21 cellular contexts compared by ENCODE assay signal in the genomic region with DNA sequence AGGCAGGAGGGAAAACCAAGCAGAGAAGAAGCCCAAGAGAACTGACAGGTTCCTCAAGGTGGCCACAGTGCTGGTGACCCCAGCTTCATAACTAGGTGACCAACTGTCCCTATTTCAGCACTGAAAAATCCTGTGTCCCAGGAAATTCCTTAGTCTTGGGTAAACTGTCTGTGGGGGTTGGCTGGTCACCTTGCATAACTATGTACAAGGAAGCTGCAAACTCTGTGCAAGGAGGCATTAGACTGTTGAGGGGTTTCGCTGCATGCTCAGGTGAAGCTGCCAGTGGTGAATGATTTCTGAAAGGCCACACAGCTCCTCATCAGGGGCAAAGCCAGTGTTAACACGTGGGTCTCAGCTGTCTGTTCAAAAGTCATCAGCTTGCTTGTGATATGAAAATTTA.
"Had no signal": no experiment of that assay in that cellular context is flagged by ENCODE, and none has a peak within 500 bp of the region (broad histone marks: within the 10 kb centered on the region; RNA-seq: fewer than 3 reads in every experiment).

No MANE protein-coding gene starts in this region.

- H3K9me3 Mint-ChIP-seq: type B pancreatic cell had no signal

- H3K27me3 Mint-ChIP-seq: naive thymus-derived CD4-positive, alpha-beta T cell; type B pancreatic cell had no signal

- H3K4me3 ChIP-seq: dorsolateral prefrontal cortex, heart right ventricle, psoas muscle, skin epidermis, stomach, thoracic aorta, uterus had no signal

- H3K9me3 ChIP-seq: heart right ventricle, psoas muscle, stomach, thoracic aorta, uterus had no signal

- H3K4me3 Mint-ChIP-seq: naive thymus-derived CD4-positive, alpha-beta T cell; nephron progenitor cell; type B pancreatic cell had no signal

- H3K36me3 ChIP-seq: stomach, uterus had no signal

- ATAC-seq: esophagus mucosa; heart right ventricle; left colon; naive thymus-derived CD4-positive, alpha-beta T cell; psoas muscle; sciatic nerve had no signal

- H3K27ac Mint-ChIP-seq: naive thymus-derived CD4-positive, alpha-beta T cell; nephron progenitor cell; type B pancreatic cell had no signal

- H3K27ac ChIP-seq: dorsolateral prefrontal cortex, heart right ventricle, parathyroid adenoma, psoas muscle, skin epidermis, stomach, thoracic aorta, uterus had no signal

- H3K4me1 ChIP-seq: psoas muscle, uterus had no signal

- DNase-seq: cortex of kidney; dorsolateral prefrontal cortex; effector CD8-positive, alpha-beta T cell; heart right ventricle; kidney; left colon; mammary epithelial cell; naive thymus-derived CD4-positive, alpha-beta T cell; nephron progenitor cell; psoas muscle; stimulated activated CD4-positive, alpha-beta T cell treated with anti-CD3 and anti-CD28 coated beads, Interleukin-2, amount 100 ng/mL, for 24 hours; stimulated activated naive CD4-positive, alpha-beta T cell; stomach; substantia nigra; uterus had no signal

- H3K27me3 ChIP-seq: dorsolateral prefrontal cortex, heart right ventricle, stomach, uterus had no signal
